ENCODE assay signal across 25 cellular contexts in the genomic region with DNA sequence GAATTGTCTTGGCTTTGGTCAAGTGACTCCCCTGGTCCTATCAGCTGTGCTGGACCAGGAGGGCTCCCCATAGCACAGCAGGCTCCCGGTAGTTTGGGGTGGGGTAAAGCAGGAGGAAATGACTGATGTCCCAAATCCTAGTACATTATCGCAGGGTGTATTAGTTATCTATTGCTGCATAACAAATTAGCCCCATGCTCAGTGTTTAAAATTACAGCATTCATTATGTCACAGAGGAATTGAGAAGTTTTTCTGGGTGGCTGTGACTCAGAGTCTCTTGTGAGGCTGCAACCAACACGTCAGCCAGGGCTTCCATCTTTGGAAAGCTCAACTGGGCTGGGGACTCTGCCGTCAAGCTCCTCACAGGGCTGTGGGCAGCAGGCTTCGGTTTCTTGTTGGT. TPM values are rescaled to one million over a fixed set of nuclear protein-coding genes. Genes with fewer than 3 reads are reported as not detected.
"Had no signal": no experiment of that assay in that cellular context is flagged by ENCODE, and none has a peak within 500 bp of the region (broad histone marks: within the 10 kb centered on the region; RNA-seq: fewer than 3 reads in every experiment).

No MANE protein-coding gene starts in this region.

- H3K4me3 Mint-ChIP-seq: activated CD4-positive, alpha-beta memory T cell treated with anti-CD3 and anti-CD28 coated beads for 36 hours; activated CD4-positive, alpha-beta T cell treated with anti-CD3 and anti-CD28 coated beads, Interleukin-2, amount 10 ng/mL, durations not matched to agents 7 days and 5 days; activated naive CD4-positive, alpha-beta T cell treated with anti-CD3 and anti-CD28 coated beads for 36 hours; activated naive CD8-positive, alpha-beta T cell; activated T-cell treated with anti-CD3 and anti-CD28 coated beads, Interleukin-2, amount 50 U/mL, for 4 hours; brain; central memory CD8-positive, alpha-beta T cell; T-helper 1 cell treated with Interleukin-12 subunit alpha and Interleukin-12 subunit beta and Interleukin-4 antibody, amounts not matched to agents 30 μg/mL and 1 μg/mL, for 36 hours had no signal

- ATAC-seq: activated T-cell treated with anti-CD3 and anti-CD28 coated beads, Interleukin-2, amount 50 U/mL, for 4 hours; PC-3 had no signal

- H3K27ac Mint-ChIP-seq: activated CD4-positive, alpha-beta memory T cell treated with anti-CD3 and anti-CD28 coated beads for 36 hours; activated CD4-positive, alpha-beta T cell treated with anti-CD3 and anti-CD28 coated beads, Interleukin-2, amount 10 ng/mL, durations not matched to agents 7 days and 5 days; activated naive CD4-positive, alpha-beta T cell treated with anti-CD3 and anti-CD28 coated beads for 36 hours; activated naive CD8-positive, alpha-beta T cell; brain; T-helper 1 cell treated with Interleukin-12 subunit alpha and Interleukin-12 subunit beta and Interleukin-4 antibody, amounts not matched to agents 30 μg/mL and 1 μg/mL, for 36 hours had no signal

- DNase-seq: activated CD4-positive, alpha-beta memory T cell treated with anti-CD3 and anti-CD28 coated beads for 36 hours; activated CD4-positive, alpha-beta T cell treated with anti-CD3 and anti-CD28 coated beads, Interleukin-2, amount 10 ng/mL, durations not matched to agents 7 days and 5 days; activated CD4-positive, CD25-positive, alpha-beta regulatory T cell; activated CD8-positive, alpha-beta memory T cell treated with anti-CD3 and anti-CD28 coated beads for 24 hours; activated gamma-delta T cell; activated naive CD4-positive, alpha-beta T cell treated with anti-CD3 and anti-CD28 coated beads for 36 hours; activated T-cell treated with anti-CD3 and anti-CD28 coated beads, Interleukin-2, amount 50 U/mL, for 4 hours; amygdala; Karpas-422; NCI-H1092 treated with DMSO at 0.1 percent for 48 hours; NCI-H1417 treated with DMSO at 0.1 percent for 48 hours; NCI-H1694 treated with DMSO at 0.1 percent for 48 hours; NCI-H2029 treated with DMSO at 0.1 percent for 48 hours; NCI-H345; NCI-H510A treated with DMSO at 0.1 percent for 48 hours; NCI-H69; PC-3; SHP77 treated with DMSO at 0.1 percent for 48 hours; T-helper 9 cell had no signal

- FAIRE-seq: astrocyte, RCC 7860 had no signal

- H3K36me3 Mint-ChIP-seq: activated CD4-positive, alpha-beta memory T cell treated with anti-CD3 and anti-CD28 coated beads for 36 hours; activated naive CD8-positive, alpha-beta T cell; brain had no signal

- H3K9me3 Mint-ChIP-seq: activated CD4-positive, alpha-beta memory T cell treated with anti-CD3 and anti-CD28 coated beads for 36 hours; activated CD4-positive, alpha-beta T cell treated with anti-CD3 and anti-CD28 coated beads, Interleukin-2, amount 10 ng/mL, durations not matched to agents 7 days and 5 days; activated naive CD4-positive, alpha-beta T cell treated with anti-CD3 and anti-CD28 coated beads for 36 hours; activated T-cell treated with anti-CD3 and anti-CD28 coated beads, Interleukin-2, amount 50 U/mL, for 4 hours; central memory CD8-positive, alpha-beta T cell; T-helper 1 cell treated with Interleukin-12 subunit alpha and Interleukin-12 subunit beta and Interleukin-4 antibody, amounts not matched to agents 30 μg/mL and 1 μg/mL, for 36 hours had no signal

RNA-seq across cellular contexts. Expression of a gene that starts 34.3 kb away (rescaled TPM):
- total RNA-seq: PC-3 had no signal
